Comparison of ENCODE assay signal across 9 cellular contexts in the genomic region with DNA sequence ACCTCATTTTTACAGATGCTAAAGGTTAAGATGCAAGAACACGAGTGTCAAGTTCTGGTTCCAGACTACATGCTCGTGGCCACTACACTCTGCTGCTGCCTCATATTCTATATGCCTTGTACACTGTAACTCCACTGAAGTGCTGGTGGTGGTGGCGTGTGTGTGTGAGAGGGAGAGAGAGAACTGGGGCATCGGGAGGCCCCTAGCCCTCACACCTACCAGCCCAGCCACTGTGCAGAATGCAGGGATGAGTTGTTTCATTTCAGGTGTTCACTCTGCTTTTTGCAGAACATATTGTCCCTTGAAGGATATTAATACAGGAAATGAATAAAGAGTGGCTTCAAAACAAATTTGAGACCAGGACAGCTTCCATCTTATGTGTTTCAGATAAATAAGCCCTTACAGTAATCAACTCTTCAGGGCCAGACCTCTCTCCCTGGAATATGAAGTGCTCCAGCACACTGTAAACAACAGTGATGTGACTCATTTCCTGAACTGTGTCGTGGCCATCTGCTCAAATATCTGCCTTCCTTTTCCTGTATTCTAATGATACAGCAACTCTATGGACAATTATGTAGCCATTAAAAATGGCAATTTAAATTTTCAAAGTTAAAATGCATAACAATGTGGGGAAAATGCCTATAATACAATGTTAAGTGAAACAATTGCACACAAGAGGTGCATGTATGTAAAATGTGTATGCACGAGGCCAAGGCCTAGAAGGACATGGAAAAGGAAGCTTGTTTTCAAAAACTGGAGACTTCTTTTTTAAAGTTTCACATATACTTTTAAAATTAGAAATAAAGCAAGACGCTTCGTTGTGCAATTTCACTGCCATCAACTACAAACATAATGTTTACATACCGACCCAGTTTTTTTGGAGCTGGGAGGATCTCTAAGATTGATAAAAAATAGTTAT.
DNase-seq lines count a peak whose midpoint lies in the region; ATAC-seq and TF ChIP-seq lines count a peak whose summit lies in the region.
"Had no signal": no experiment of that assay in that cellular context is flagged by ENCODE, and none has a peak within 500 bp of the region (broad histone marks: within the 10 kb centered on the region; RNA-seq: fewer than 3 reads in every experiment).

No MANE protein-coding gene starts in this region.

- H2AFZ ChIP-seq in PC-3 (ENCODE audit: low read length) = 0 out of 2 replicates have a peak overlapping the region, but pooled peaks have one; percentile 1

- DNase-seq in activated CD4-positive, alpha-beta T cell treated with anti-CD3 and anti-CD28 coated beads, Interleukin-2, amount 10 ng/mL, durations not matched to agents 7 days and 5 days = no peak
- DNase-seq in activated CD4-positive, alpha-beta T cell treated with anti-CD3 and anti-CD28 coated beads for 36 hours = no peak
- DNase-seq in PC-3 (peak; percentile 91), fibroblast of pulmonary artery (ENCODE audit: low read depth) (peak; percentile 86), transverse colon (no peak), H7 (no peak)

- peak overlapping the region; percentile 2 for H3K27ac Mint-ChIP-seq in activated CD4-positive, alpha-beta T cell treated with anti-CD3 and anti-CD28 coated beads, Interleukin-2, amount 10 ng/mL, durations not matched to agents 7 days and 5 days
- H3K27ac Mint-ChIP-seq in activated CD4-positive, alpha-beta T cell treated with anti-CD3 and anti-CD28 coated beads for 36 hours = no peak overlapping the region

- intact Hi-C loops in activated CD4-positive, alpha-beta T cell treated with anti-CD3 and anti-CD28 coated beads for 36 hours (cut with DNase I, micrococcal nuclease) = no loop called here
- intact Hi-C loops in PC-3 (cut with micrococcal nuclease) = no loop called here
- intact Hi-C loops in transverse colon (cut with DNase I; ENCODE audit: low total_unique reads) = no loop called here

- no peaks in the 10 kb centered on the region for H3K36me3 Mint-ChIP-seq in activated CD4-positive, alpha-beta T cell treated with anti-CD3 and anti-CD28 coated beads, Interleukin-2, amount 10 ng/mL, durations not matched to agents 7 days and 5 days (ENCODE audit: low read depth)
- no peaks in the 10 kb centered on the region for H3K36me3 Mint-ChIP-seq in activated CD4-positive, alpha-beta T cell treated with anti-CD3 and anti-CD28 coated beads for 36 hours (ENCODE audit: low read depth)

- in situ Hi-C loops in transverse colon (cut with MboI; ENCODE audit: low pct_ligation_motif_present in 1 of 4, low pct_unique_long_range_greater_than_20kb in 1 of 4, low sequenced_read_pairs in 3 of 4) = loop anchor here in 3 of 4 donors (25.0 kb wide), 3 partner anchors 221 to 621 kb away; a partner anchor contains a TSS

- no peaks in the 10 kb centered on the region for H3K9me2 ChIP-seq in PC-3 (replicated peaks; ENCODE audit: low read length)

- peak overlapping the region; percentile 6; the same call in 1 of the 2 replicates for H3K4me2 ChIP-seq in PC-3 (ENCODE audit: low read length)

- H3K4me1 ChIP-seq in PC-3 (ENCODE audit: insufficient read depth, low read length) (peaks cover 11% of the 10 kb centered on the region), transverse colon (peaks cover 0 to 14% (median 0%) of the 10 kb centered on the region in 4 donors)

- no peaks in the 10 kb centered on the region for H3K9me3 Mint-ChIP-seq in activated CD4-positive, alpha-beta T cell treated with anti-CD3 and anti-CD28 coated beads, Interleukin-2, amount 10 ng/mL, durations not matched to agents 7 days and 5 days
- H3K9me3 Mint-ChIP-seq in activated CD4-positive, alpha-beta T cell treated with anti-CD3 and anti-CD28 coated beads for 36 hours (ENCODE audit: low read depth) = no peaks in the 10 kb centered on the region

- ATAC-seq in activated CD4-positive, alpha-beta T cell treated with anti-CD3 and anti-CD28 coated beads for 36 hours = no peak
- ATAC-seq in PC-3 = peak; percentile 100
- ATAC-seq in HG03045 (IDR thresholded peaks at IDR 0.05; ENCODE audit: unreplicated experiment) = no peak
- ATAC-seq in HG02852 (IDR thresholded peaks at IDR 0.05; ENCODE audit: unreplicated experiment) = no peak

- H3K79me2 ChIP-seq in PC-3 (ENCODE audit: low read length) = no peaks in the 10 kb centered on the region

- H3K9ac ChIP-seq in PC-3 (ENCODE audit: low read length) = no peak overlapping the region

- POLR2A ChIA-PET in activated CD4-positive, alpha-beta T cell treated with anti-CD3 and anti-CD28 coated beads, Interleukin-2, amount 10 ng/mL, durations not matched to agents 7 days and 5 days (lab: Charles Lee) = no interaction called here
- POLR2A ChIA-PET in activated CD4-positive, alpha-beta T cell treated with anti-CD3 and anti-CD28 coated beads for 36 hours (lab: Charles Lee) = no interaction called here
- POLR2A ChIA-PET in PC-3 (lab: Charles Lee; ENCODE audit: unreplicated experiment) = no interaction called here

- H4K20me1 ChIP-seq in PC-3 (ENCODE audit: low read length) = no peaks in the 10 kb centered on the region

- no peaks in the 10 kb centered on the region for H3K27me3 Mint-ChIP-seq in activated CD4-positive, alpha-beta T cell treated with anti-CD3 and anti-CD28 coated beads, Interleukin-2, amount 10 ng/mL, durations not matched to agents 7 days and 5 days
- no peaks in the 10 kb centered on the region for H3K27me3 Mint-ChIP-seq in activated CD4-positive, alpha-beta T cell treated with anti-CD3 and anti-CD28 coated beads for 36 hours

- CTCF ChIA-PET in activated CD4-positive, alpha-beta T cell treated with anti-CD3 and anti-CD28 coated beads, Interleukin-2, amount 10 ng/mL, durations not matched to agents 7 days and 5 days (lab: Charles Lee) = interaction anchor here (0.6 kb wide), 1 partner anchor 1065 kb away, joined by 3 read pairs; no protein-coding TSS in a partner anchor
- CTCF ChIA-PET in activated CD4-positive, alpha-beta T cell treated with anti-CD3 and anti-CD28 coated beads for 36 hours (lab: Charles Lee) = interaction anchor here (0.7 to 1.0 kb wide), 3 partner anchors 9 to 414 kb away, joined by 3 read pairs; no protein-coding TSS in a partner anchor
- CTCF ChIA-PET in PC-3 (lab: Charles Lee) = interaction anchor here (0.6 kb wide), 1 partner anchor 486 kb away, joined by 4 read pairs; no protein-coding TSS in a partner anchor

- H3K4me3 Mint-ChIP-seq in activated CD4-positive, alpha-beta T cell treated with anti-CD3 and anti-CD28 coated beads, Interleukin-2, amount 10 ng/mL, durations not matched to agents 7 days and 5 days = no peak overlapping the region
- no peak overlapping the region for H3K4me3 Mint-ChIP-seq in activated CD4-positive, alpha-beta T cell treated with anti-CD3 and anti-CD28 coated beads for 36 hours

- BruUV-seq in PC-3 (replicated peaks; lab: Mats Ljungman, UMichigan) = no TSS peak

- H3K4me1 Mint-ChIP-seq in activated CD4-positive, alpha-beta T cell treated with anti-CD3 and anti-CD28 coated beads, Interleukin-2, amount 10 ng/mL, durations not matched to agents 7 days and 5 days = peaks cover 14% of the 10 kb centered on the region
- peaks cover 8% of the 10 kb centered on the region for H3K4me1 Mint-ChIP-seq in activated CD4-positive, alpha-beta T cell treated with anti-CD3 and anti-CD28 coated beads for 36 hours

- TF ChIP-seq POLR2A in transverse colon (IDR thresholded peaks at IDR 0.05) = no peak

- no peak overlapping the region for H3K4me3 ChIP-seq in PC-3 (ENCODE audit: low read length)
- H3K4me3 ChIP-seq in fibroblast of pulmonary artery (replicated peaks; ENCODE audit: low read depth, low read length) = no peak overlapping the region
- H3K4me3 ChIP-seq in transverse colon = no peak overlapping the region
- H3K4me3 ChIP-seq in H7 (ENCODE audit: insufficient read depth, low read depth, low read length) = no peak overlapping the region

- TF ChIP-seq CTCF in PC-3 (conservative IDR thresholded peaks at IDR 0.05; ENCODE audit: low read depth, low read length) (no peak), fibroblast of pulmonary artery (IDR thresholded peaks at IDR 0.05; ENCODE audit: low read length, missing control alignments) (no peak), transverse colon (IDR thresholded peaks at IDR 0.05) (no peak)

- H3K27me3 ChIP-seq in PC-3 (ENCODE audit: low read length) = peaks cover 10% of the 10 kb centered on the region; the same call in 1 of the 2 replicates
- H3K27me3 ChIP-seq in transverse colon = no peaks in the 10 kb centered on the region
- no peaks in the 10 kb centered on the region for H3K27me3 ChIP-seq in H7 (ENCODE audit: control insufficient read depth, insufficient read depth, low read length)

- 65 to 66% methylated on average over 5 to 9 of the region's 9 CpGs for WGBS in transverse colon (ENCODE audit: low coverage in 1 of 2), 2 donors

- no peak for TF ChIP-seq EP300 in transverse colon (IDR thresholded peaks at IDR 0.05; ENCODE audit: low read depth)

- H3K9me3 ChIP-seq in PC-3 (ENCODE audit: low read length) = no peaks in the 10 kb centered on the region
- no peaks in the 10 kb centered on the region for H3K9me3 ChIP-seq in transverse colon

- no peaks in the 10 kb centered on the region for H3K36me3 ChIP-seq in PC-3 (ENCODE audit: low read depth, low read length)
- H3K36me3 ChIP-seq in transverse colon = no peaks in the 10 kb centered on the region
- no peaks in the 10 kb centered on the region for H3K36me3 ChIP-seq in H7 (replicated peaks; ENCODE audit: control insufficient read depth, insufficient read depth, low read length)

- H3K27ac ChIP-seq in PC-3 (ENCODE audit: low read length) = peak overlapping the region; percentile 1; the same call in 1 of the 2 replicates
- peak overlapping the region; percentile 2 to 52 (median 26) for H3K27ac ChIP-seq in transverse colon
- H3K27ac ChIP-seq: C4-2B had no signal

- H3F3A ChIP-seq in PC-3 (ENCODE audit: low read length, unreplicated experiment) = no peaks in the 10 kb centered on the region

Comparison
In these comparisons a context has a peak if more than half of its experiments do, and no peak if none do; other contexts are left out.
1. DNase-seq: peak in PC-3 (single experiment) and fibroblast of pulmonary artery (single experiment); none in activated CD4-positive, alpha-beta T cell treated with anti-CD3 and anti-CD28 coated beads, Interleukin-2, amount 10 ng/mL, durations not matched to agents 7 days and 5 days (single experiment), activated CD4-positive, alpha-beta T cell treated with anti-CD3 and anti-CD28 coated beads for 36 hours (single experiment), transverse colon (single experiment) and H7 (single experiment).